In the genomic region with DNA sequence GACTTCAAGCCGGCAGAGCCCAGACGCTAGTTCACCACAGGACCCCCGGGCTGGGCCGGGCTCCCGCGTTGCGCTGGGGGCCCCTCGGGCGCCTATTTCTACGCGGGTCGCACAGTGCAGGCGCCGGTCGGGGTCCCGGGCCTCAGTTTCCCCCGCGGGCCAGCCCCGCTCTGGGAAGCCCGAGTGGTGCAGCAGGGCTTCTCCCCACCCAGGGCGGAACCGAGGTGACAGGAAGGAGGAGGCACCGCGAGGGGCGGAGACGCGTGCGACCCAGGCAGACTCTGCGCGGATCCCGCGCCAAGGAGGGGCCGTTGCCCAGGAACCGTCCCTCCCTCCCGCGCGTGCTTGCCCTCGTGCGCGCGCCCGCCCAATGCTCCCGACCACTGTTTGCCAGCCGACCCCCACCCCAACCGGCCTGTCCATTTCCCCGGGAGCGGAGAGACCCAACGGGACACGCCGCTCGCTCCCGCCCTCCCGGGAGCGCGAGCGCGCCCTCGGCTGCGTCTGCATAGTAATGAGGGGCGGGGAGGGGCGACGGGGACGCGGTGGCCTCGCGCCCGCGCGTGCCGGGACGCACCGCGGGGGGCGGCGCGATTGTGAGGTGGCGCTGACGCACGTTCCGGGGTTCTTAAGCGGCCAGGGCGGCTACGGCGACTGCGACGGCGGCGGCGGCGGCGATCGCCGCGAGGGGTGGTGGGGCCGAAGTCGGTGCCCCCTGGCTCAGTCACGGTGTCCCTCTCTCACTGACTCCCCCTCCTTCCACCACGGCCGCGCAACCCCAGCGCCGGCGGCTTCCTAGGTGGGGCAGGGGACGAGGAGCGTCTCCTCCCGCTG, we compare ENCODE assay signal across 8 cellular contexts. TPM values are rescaled to one million over a fixed set of nuclear protein-coding genes. Genes with fewer than 3 reads are reported as not detected.
DNase-seq lines count a peak whose midpoint lies in the region; FAIRE-seq and TF ChIP-seq lines count a peak whose summit lies in the region.

A gene (plus strand): TSS at position 657 of the 834 bp plus-strand sequence. CDS start 193 bp downstream, outside the sequence.

- H3K4me3 ChIP-seq in LNCaP clone FGC (ENCODE audit: low read depth, low read length) (peak within 1 kb of the TSS; percentile 80), SK-N-MC (peak within 1 kb of the TSS; percentile 87)

- H3K36me3 Mint-ChIP-seq in activated naive CD4-positive, alpha-beta T cell treated with anti-CD3 and anti-CD28 coated beads, Interleukin-2, amount 10 ng/mL, durations not matched to agents 7 days and 5 days = peaks cover 5% of the 10 kb centered on the region

- DNase-seq in GDM1 (lab: John Stamatoyannopoulos, UW) (peak; percentile 97), H4 (ENCODE audit: low spot score) (peak; percentile 92), LNCaP clone FGC (ENCODE audit: low read depth) (peak; percentile 65), SK-N-MC (ENCODE audit: low read depth, low spot score) (no peak), frontal cortex (ENCODE audit: low spot score in 2 of 2) (peak; percentile 92 to 95), non-pigmented ciliary epithelial cell (ENCODE audit: low read depth) (peak; percentile 74), substantia nigra (lab: John Stamatoyannopoulos, UW) (peak; percentile 81 to 99 (median 93))
- DNase-seq in activated naive CD4-positive, alpha-beta T cell treated with anti-CD3 and anti-CD28 coated beads, Interleukin-2, amount 10 ng/mL, durations not matched to agents 7 days and 5 days = peak; percentile 93

- no peaks in the 10 kb centered on the region for H3K27me3 Mint-ChIP-seq in activated naive CD4-positive, alpha-beta T cell treated with anti-CD3 and anti-CD28 coated beads, Interleukin-2, amount 10 ng/mL, durations not matched to agents 7 days and 5 days

- no peaks in the 10 kb centered on the region for H3K9me3 ChIP-seq in SK-N-MC (ENCODE audit: low read depth, low read length)

- peak within 1 kb of the TSS; percentile 92 for H3K4me3 Mint-ChIP-seq in activated naive CD4-positive, alpha-beta T cell treated with anti-CD3 and anti-CD28 coated beads, Interleukin-2, amount 10 ng/mL, durations not matched to agents 7 days and 5 days

- CTCF ChIA-PET in activated naive CD4-positive, alpha-beta T cell treated with anti-CD3 and anti-CD28 coated beads, Interleukin-2, amount 10 ng/mL, durations not matched to agents 7 days and 5 days (lab: Charles Lee) = interaction anchor here (1.2 kb wide), 1 partner anchor 1347 kb away, joined by 3 read pairs; no protein-coding TSS in a partner anchor

- peak within 1 kb of the TSS; percentile 99 for H3K9ac ChIP-seq in SK-N-MC (ENCODE audit: insufficient read length)

- peak within 1 kb of the TSS; percentile 98 for H3K27ac Mint-ChIP-seq in activated naive CD4-positive, alpha-beta T cell treated with anti-CD3 and anti-CD28 coated beads, Interleukin-2, amount 10 ng/mL, durations not matched to agents 7 days and 5 days

- no peak for TF ChIP-seq CTCF in LNCaP clone FGC (IDR thresholded peaks at IDR 0.05; ENCODE audit: control insufficient read depth, extremely low read depth, insufficient read depth)

- FAIRE-seq in frontal cortex (lab: Jason Lieb, UNC) = no peak

- peaks cover 32% of the 10 kb centered on the region for H3K4me1 Mint-ChIP-seq in activated naive CD4-positive, alpha-beta T cell treated with anti-CD3 and anti-CD28 coated beads, Interleukin-2, amount 10 ng/mL, durations not matched to agents 7 days and 5 days

- peaks cover 24% of the 10 kb centered on the region for H3K36me3 ChIP-seq in SK-N-MC (ENCODE audit: insufficient read depth, low read length)

- H3K9me3 Mint-ChIP-seq in activated naive CD4-positive, alpha-beta T cell treated with anti-CD3 and anti-CD28 coated beads, Interleukin-2, amount 10 ng/mL, durations not matched to agents 7 days and 5 days = no peaks in the 10 kb centered on the region

- H3K27ac ChIP-seq in SK-N-MC = peak within 1 kb of the TSS; percentile 100
- peak within 1 kb of the TSS; percentile 100 for H3K27ac ChIP-seq in substantia nigra (ENCODE audit: low read depth, low read length, poor library complexity, severe bottlenecking)

RNA-seq across cellular contexts. Expression of the gene that starts here (rescaled TPM):
- total RNA-seq in H4 (2014; rRNA removed; shearing (Covaris generic)) = 1.4 and 1.8 TPM in 2 replicates
- 26.9 TPM for total RNA-seq in frontal cortex

Comparison
In these comparisons a context has a peak if more than half of its experiments do, and no peak if none do; other contexts are left out.
1. RNA of the gene that starts here (total RNA-seq): 26.9 TPM in frontal cortex (single experiment); 1.4 to 1.8 TPM in H4; every median in the first group is over 10 times any median in the second.